19 cellular contexts compared by ENCODE assay signal in genomic region chr20:37547912-37548311, GRCh38. TPM values are rescaled to one million over a fixed set of nuclear protein-coding genes. Genes with fewer than 3 reads are reported as not detected.
DNase-seq lines count a peak whose midpoint lies in the region; ATAC-seq and TF ChIP-seq lines count a peak whose summit lies in the region.
"Had no signal": no experiment of that assay in that cellular context is flagged by ENCODE, and none has a peak within 500 bp of the region (broad histone marks: within the 10 kb centered on the region; RNA-seq: fewer than 3 reads in every experiment).

No MANE protein-coding gene starts in this region.

- intact Hi-C loops in left colon (cut with DNase I, micrococcal nuclease): no loop called here
- intact Hi-C loops in mucosa of descending colon (cut with DNase I, micrococcal nuclease): no loop called here

- peaks cover 34% of the 10 kb centered on the region for H3K27me3 Mint-ChIP-seq in T-helper 17 cell
- H3K27me3 Mint-ChIP-seq: CD4-positive, CD25-positive, alpha-beta regulatory T cell had no signal

- no peak for TF ChIP-seq CTCF in mucosa of descending colon (IDR thresholded peaks at IDR 0.05)

- no peak overlapping the region for H3K4me3 Mint-ChIP-seq in T-helper 17 cell
- H3K4me3 Mint-ChIP-seq: CD4-positive, alpha-beta memory T cell; CD4-positive, CD25-positive, alpha-beta regulatory T cell; CD8-positive, alpha-beta memory T cell had no signal

- H3K36me3 ChIP-seq in mucosa of descending colon (ENCODE audit: low read depth): no peaks in the 10 kb centered on the region
- H3K36me3 ChIP-seq: BE2C, BLaER1 had no signal

- H3K4me1 ChIP-seq in mucosa of descending colon (ENCODE audit: low read depth): peaks cover 3% of the 10 kb centered on the region
- H3K4me1 ChIP-seq: A549, BE2C, BLaER1 had no signal

- ATAC-seq in T-helper 17 cell: no peak
- peak; percentile 82 for ATAC-seq in left colon
- ATAC-seq in mucosa of descending colon: peak; percentile 83
- ATAC-seq: A549 had no signal

- H3K36me3 Mint-ChIP-seq in T-helper 17 cell (ENCODE audit: low read depth): peaks cover 2% of the 10 kb centered on the region
- H3K36me3 Mint-ChIP-seq: CD14-positive monocyte; CD4-positive, alpha-beta memory T cell; CD4-positive, CD25-positive, alpha-beta regulatory T cell; CD8-positive, alpha-beta memory T cell had no signal

- DNase-seq in T-helper 17 cell (no peak), left colon (no peak), mucosa of descending colon (no peak), AG08396 (ENCODE audit: low spot score) (no peak), cerebellar cortex (ENCODE audit: low spot score) (no peak), DMS114 treated with DMSO at 0.1 percent for 48 hours (lab: John Stamatoyannopoulos, UW; ENCODE audit: unreplicated experiment) (no peak)
- DNase-seq: BE2C; C1 segment of cervical spinal cord; CD4-positive, alpha-beta memory T cell; CD4-positive, CD25-positive, alpha-beta regulatory T cell; CD8-positive, alpha-beta memory T cell; COR-L47; DMS 273 treated with DMSO at 0.1 percent for 48 hours; DMS79 treated with DMSO at 0.1 percent for 48 hours; GF-D8 had no signal

- peaks cover 2% of the 10 kb centered on the region for H3K4me1 Mint-ChIP-seq in T-helper 17 cell
- H3K4me1 Mint-ChIP-seq: CD14-positive monocyte; CD4-positive, alpha-beta memory T cell; CD8-positive, alpha-beta memory T cell had no signal

- peak overlapping the region; percentile 24 for H3K27ac Mint-ChIP-seq in T-helper 17 cell
- H3K27ac Mint-ChIP-seq: CD4-positive, alpha-beta memory T cell; CD4-positive, CD25-positive, alpha-beta regulatory T cell had no signal

- H3K9me3 ChIP-seq in T-helper 17 cell (ENCODE audit: control insufficient read depth, low read length, poor library complexity, severe bottlenecking) (no peaks in the 10 kb centered on the region), mucosa of descending colon (no peaks in the 10 kb centered on the region)
- H3K9me3 ChIP-seq: A549, BE2C, BLaER1 had no signal

- no peak overlapping the region for H3K4me3 ChIP-seq in mucosa of descending colon
- H3K4me3 ChIP-seq: A549, BLaER1 had no signal

RNA-seq across cellular contexts. Expression of gene BLCAP, which starts 20.2 kb away (rescaled TPM):
- total RNA-seq in T-helper 17 cell (10 to 100 TPM; 56.9 to 65.0 TPM), left colon (100 to 1,000 TPM in 1 of 2 donors, 10 to 100 TPM in 1; 98.9 to 104 TPM), mucosa of descending colon (100 to 1,000 TPM in 2 of 3 donors, 10 to 100 TPM in 1; 87.9 to 110 (median 108) TPM)

RNA-seq across cellular contexts. Expression of gene NNAT, which starts 26.9 kb away (rescaled TPM):
- not detected for total RNA-seq in T-helper 17 cell
- 1 to 10 TPM in 1 of 2 donors, not detected in 1; 3.4 TPM for total RNA-seq in left colon
- total RNA-seq in mucosa of descending colon: 10 to 100 TPM in 1 of 3 donors, 1 to 10 TPM in 1, under 1 TPM in 1; 0.32 to 41.3 (median 4.0) TPM
- total RNA-seq: A172; CD4-positive, alpha-beta memory T cell; CD4-positive, CD25-positive, alpha-beta regulatory T cell had no signal
